ENCODE assay signal across 10 cellular contexts in genomic region chr2:172196768-172197322, GRCh38.
DNase-seq lines count a peak whose midpoint lies in the region; ATAC-seq and TF ChIP-seq lines count a peak whose summit lies in the region.
"Had no signal": no experiment of that assay in that cellular context is flagged by ENCODE, and none has a peak within 500 bp of the region (broad histone marks: within the 10 kb centered on the region; RNA-seq: fewer than 3 reads in every experiment).

No MANE protein-coding gene starts in this region.

- H3K36me3 ChIP-seq in lung (ENCODE audit: control insufficient read depth in 2 of 2, insufficient read depth in 2 of 2, low read length in 2 of 2): no peaks in the 10 kb centered on the region

- peak overlapping the region; percentile 47 to 49 for H3K4me3 Mint-ChIP-seq in activated T-cell treated with anti-CD3 and anti-CD28 coated beads, Interleukin-2, amount 50 U/mL, for 72 hours
- H3K4me3 Mint-ChIP-seq: naive B cell; T-helper 1 cell treated with Interleukin-12 subunit alpha and Interleukin-12 subunit beta and Interleukin-4 antibody, amounts not matched to agents 30 μg/mL and 1 μg/mL, for 36 hours had no signal

- peaks cover 16 to 22% of the 10 kb centered on the region in 2 donors for H3K9me3 Mint-ChIP-seq in activated T-cell treated with anti-CD3 and anti-CD28 coated beads, Interleukin-2, amount 50 U/mL, for 72 hours

- no peaks in the 10 kb centered on the region for H3K4me1 ChIP-seq in lung (ENCODE audit: control insufficient read depth in 2 of 2, insufficient read depth in 2 of 2, low read length in 2 of 2)

- H3K4me3 ChIP-seq in lung: no peak overlapping the region

- TF ChIP-seq CTCF in lung (IDR thresholded peaks at IDR 0.05; ENCODE audit: control extremely low read depth, extremely low read depth): no peak

- H3K27me3 Mint-ChIP-seq in activated T-cell treated with anti-CD3 and anti-CD28 coated beads, Interleukin-2, amount 50 U/mL, for 72 hours (ENCODE audit: low read depth): peaks cover 31% of the 10 kb centered on the region

- ATAC-seq in left cardiac atrium (no peak), left ventricle myocardium superior (no peak), lung (ENCODE audit: insufficient read depth, low FRiP score) (peak; percentile 34), HG03521 (IDR thresholded peaks at IDR 0.05; ENCODE audit: unreplicated experiment) (no peak), GM19023 (IDR thresholded peaks at IDR 0.05; ENCODE audit: unreplicated experiment) (no peak)
- ATAC-seq in activated T-cell treated with anti-CD3 and anti-CD28 coated beads, Interleukin-2, amount 50 U/mL, for 72 hours (replicated peaks in 1 of 2): peak; percentile 87 to 99

- intact Hi-C loops in left cardiac atrium (cut with DNase I) (no loop called here), left ventricle myocardium superior (cut with micrococcal nuclease) (no loop called here)

- WGBS in lung, 2 donors: 36 to 46% methylated on average over 16 of the region's 16 CpGs

- H3K27me3 ChIP-seq in lung (ENCODE audit: control insufficient read depth, insufficient read depth): no peaks in the 10 kb centered on the region

- peaks cover 18% of the 10 kb centered on the region for H3K4me1 Mint-ChIP-seq in activated T-cell treated with anti-CD3 and anti-CD28 coated beads, Interleukin-2, amount 50 U/mL, for 72 hours (ENCODE audit: low read depth)
- H3K4me1 Mint-ChIP-seq: naive B cell had no signal

- peak; percentile 26 for DNase-seq in left cardiac atrium
- no peak for DNase-seq in left ventricle myocardium superior
- peak; percentile 43 to 81 for DNase-seq in activated T-cell treated with anti-CD3 and anti-CD28 coated beads, Interleukin-2, amount 50 U/mL, for 72 hours
- DNase-seq in lung (ENCODE audit: low spot score): peak; percentile 34
- no peak for DNase-seq in NCI-H2029 (lab: John Stamatoyannopoulos, UW)
- no peak for DNase-seq in NCI-H526 (lab: John Stamatoyannopoulos, UW)
- DNase-seq: naive B cell had no signal

- peaks cover 25 to 40% of the 10 kb centered on the region in 2 donors for H3K36me3 Mint-ChIP-seq in activated T-cell treated with anti-CD3 and anti-CD28 coated beads, Interleukin-2, amount 50 U/mL, for 72 hours (ENCODE audit: insufficient read depth in 2 of 2)

- H3K27ac Mint-ChIP-seq in activated T-cell treated with anti-CD3 and anti-CD28 coated beads, Interleukin-2, amount 50 U/mL, for 72 hours: no peak overlapping the region
- H3K27ac Mint-ChIP-seq: naive B cell; T-helper 1 cell treated with Interleukin-12 subunit alpha and Interleukin-12 subunit beta and Interleukin-4 antibody, amounts not matched to agents 30 μg/mL and 1 μg/mL, for 36 hours had no signal

- H3K27ac ChIP-seq in lung (ENCODE audit: low read depth in 1 of 2, low read length in 1 of 2): no peak overlapping the region

- H3K9me3 ChIP-seq in lung (ENCODE audit: control insufficient read depth in 2 of 2, insufficient read depth in 1 of 2, low read length in 1 of 2): peaks cover 8 to 12% of the 10 kb centered on the region in 2 donors

Comparison
In these comparisons a context has a peak if more than half of its experiments do, and no peak if none do; other contexts are left out.
1. DNase-seq: peak in left cardiac atrium (single experiment), activated T-cell treated with anti-CD3 and anti-CD28 coated beads, Interleukin-2, amount 50 U/mL, for 72 hours (2 of 2) and lung (single experiment); none in left ventricle myocardium superior (single experiment), NCI-H2029 (single experiment) and NCI-H526 (0 of 2).
2. ATAC-seq: peak in activated T-cell treated with anti-CD3 and anti-CD28 coated beads, Interleukin-2, amount 50 U/mL, for 72 hours (2 of 2) and lung (single experiment); none in left cardiac atrium (0 of 2), left ventricle myocardium superior (single experiment), HG03521 (single experiment) and GM19023 (single experiment).